In genomic region chr2:120261387-120262006, GRCh38 we compare ENCODE assay signal across 11 cellular contexts. TPM values are rescaled to one million over a fixed set of nuclear protein-coding genes. Genes with fewer than 3 reads are reported as not detected.
DNase-seq lines count a peak whose midpoint lies in the region; ATAC-seq lines count a peak whose summit lies in the region.
"Had no signal": no experiment of that assay in that cellular context is flagged by ENCODE, and none has a peak within 500 bp of the region (broad histone marks: within the 10 kb centered on the region; RNA-seq: fewer than 3 reads in every experiment).

No MANE protein-coding gene starts in this region.

- ATAC-seq in GM18873 (IDR thresholded peaks at IDR 0.05; ENCODE audit: low FRiP score, unreplicated experiment) (peak; percentile 96), GM21723 (IDR thresholded peaks at IDR 0.05; ENCODE audit: unreplicated experiment) (peak; percentile 81), HG03575 (IDR thresholded peaks at IDR 0.05; ENCODE audit: extremely low read depth, insufficient number of reproducible peaks, low FRiP score, unreplicated experiment) (peak; percentile 62)

- H3K4me3 ChIP-seq in mesendoderm (ENCODE audit: low read length), result no peak overlapping the region

- no peak overlapping the region for H3K18ac ChIP-seq in mesendoderm (ENCODE audit: low read length)

- H2BK120ac ChIP-seq in mesendoderm (ENCODE audit: low read depth, low read length), result no peak overlapping the region

- no peak overlapping the region for H3K9ac ChIP-seq in mesendoderm (ENCODE audit: low read length)

- H3K4me1 ChIP-seq in mesendoderm (ENCODE audit: control insufficient read depth, low read depth, low read length), result no peaks in the 10 kb centered on the region

- H2BK5ac ChIP-seq in mesendoderm (ENCODE audit: low read length), result no peak overlapping the region

- no peak overlapping the region for H3K4me2 ChIP-seq in mesendoderm (ENCODE audit: low read length)

- no peak overlapping the region for H2AK5ac ChIP-seq in mesendoderm (ENCODE audit: low read length)

- no peaks in the 10 kb centered on the region for H3K79me2 ChIP-seq in mesendoderm (ENCODE audit: control insufficient read depth, insufficient read depth, low read length)

- H3K36me3 ChIP-seq in mesendoderm (ENCODE audit: control insufficient read depth, insufficient read depth, low read length), result no peaks in the 10 kb centered on the region

- peak; percentile 15 for DNase-seq in stimulated activated CD4-positive, alpha-beta T cell treated with anti-CD3 and anti-CD28 coated beads, Interleukin-12 subunit alpha, Interleukin-12 subunit beta, amount 100 ng/mL, for 4 hours
- no peak for DNase-seq in activated gamma-delta T cell (lab: John Stamatoyannopoulos, UW)
- no peak for DNase-seq in mesendoderm
- no peak for DNase-seq in pons (ENCODE audit: low spot score)
- no peak for DNase-seq in NCI-H1105 (lab: John Stamatoyannopoulos, UW)
- DNase-seq: left cardiac atrium, MV-4-11, T-helper 9 cell had no signal

- H3K4ac ChIP-seq in mesendoderm (ENCODE audit: low read depth, low read length), result no peak overlapping the region

- H2BK15ac ChIP-seq in mesendoderm (replicated peaks; ENCODE audit: low read depth), result no peak overlapping the region

- no peak overlapping the region for H3K27ac ChIP-seq in mesendoderm (ENCODE audit: low read depth, low read length)

- H4K5ac ChIP-seq in mesendoderm (ENCODE audit: low read length), result no peak overlapping the region

- no CpG with 5 or more reads among the region's 6 CpGs for WGBS in mesendoderm (ENCODE audit: extremely low coverage, insufficient coverage, low lambda C conversion rate)

- H3K56ac ChIP-seq in mesendoderm (ENCODE audit: low read length), result no peak overlapping the region

- no peak overlapping the region for H4K8ac ChIP-seq in mesendoderm (ENCODE audit: low read depth, low read length)

- H3K23ac ChIP-seq in mesendoderm (ENCODE audit: low read length), result no peak overlapping the region

- H3K79me1 ChIP-seq in mesendoderm (ENCODE audit: low read length), result peaks cover 5% of the 10 kb centered on the region

- no peaks in the 10 kb centered on the region for H3K27me3 ChIP-seq in mesendoderm (ENCODE audit: insufficient read depth, low read length, poor library complexity)

RNA-seq across cellular contexts. Expression of gene RALB, which starts 8.8 kb away (rescaled TPM):
- polyA plus RNA-seq in mesendoderm (2013, experiment 1 of 2), result 12.0 TPM
- polyA plus RNA-seq in mesendoderm (2013, experiment 2 of 2), result 11.6 TPM

RNA-seq across cellular contexts. Expression of gene TMEM185B, which starts 38.3 kb away (rescaled TPM):
- 13.8 TPM for polyA plus RNA-seq in mesendoderm (2013, experiment 1 of 2)
- polyA plus RNA-seq in mesendoderm (2013, experiment 2 of 2), result 14.3 TPM
